Comparison of ENCODE assay signal across 15 cellular contexts in the genomic region with DNA sequence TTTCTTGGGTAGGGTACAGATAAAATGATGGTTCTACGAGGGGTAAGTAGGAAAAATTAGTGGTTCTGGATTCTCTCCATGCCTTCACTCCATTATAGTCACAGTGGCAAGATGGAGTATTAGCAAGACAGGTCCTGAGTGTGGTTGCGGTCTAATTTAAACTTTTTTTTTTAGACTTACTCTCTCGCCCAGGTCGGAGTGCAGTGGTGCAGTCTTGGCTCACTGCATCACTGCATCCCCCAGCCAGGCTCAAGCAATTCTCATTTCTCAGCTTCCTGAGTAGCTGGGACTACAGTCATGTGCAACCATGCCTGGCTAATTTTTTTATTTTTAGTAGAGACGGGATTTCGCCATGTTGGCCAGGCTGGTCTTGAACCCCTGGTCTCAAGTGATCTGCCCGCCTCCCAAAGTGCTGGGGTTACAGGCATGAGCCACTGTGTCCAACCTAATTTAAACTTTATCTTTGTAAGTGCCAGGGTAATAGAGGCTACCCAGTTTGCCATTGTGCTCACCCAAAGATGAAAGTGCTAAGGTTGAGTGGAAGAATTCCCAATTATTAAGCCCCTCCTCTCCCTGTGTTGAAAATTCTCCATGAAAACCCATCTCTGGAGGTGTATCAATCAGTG. TPM values are rescaled to one million over a fixed set of nuclear protein-coding genes. Genes with fewer than 3 reads are reported as not detected.
DNase-seq lines count a peak whose midpoint lies in the region; ATAC-seq, FAIRE-seq and TF ChIP-seq lines count a peak whose summit lies in the region.
"Had no signal": no experiment of that assay in that cellular context is flagged by ENCODE, and none has a peak within 500 bp of the region (broad histone marks: within the 10 kb centered on the region; RNA-seq: fewer than 3 reads in every experiment).

No MANE protein-coding gene starts in this region.

- 78 to 98% methylated on average over 5 to 7 of the region's 7 CpGs for WGBS in transverse colon (ENCODE audit: low coverage in 1 of 2), 2 donors

- H3K27me3 ChIP-seq in transverse colon: no peaks in the 10 kb centered on the region

- peaks cover 3 to 7% of the 10 kb centered on the region in 2 donors for H3K9me3 ChIP-seq in transverse colon

- H3K27ac ChIP-seq in transverse colon: no peak overlapping the region
- H3K27ac ChIP-seq: KMS-11 had no signal

- ATAC-seq in GM19452 (IDR thresholded peaks at IDR 0.05; ENCODE audit: unreplicated experiment): peak; percentile 96
- peak; percentile 96 for ATAC-seq in HG02759 (IDR thresholded peaks at IDR 0.05; ENCODE audit: unreplicated experiment)
- ATAC-seq in HG03442 (IDR thresholded peaks at IDR 0.05; ENCODE audit: unreplicated experiment): peak; percentile 92
- ATAC-seq: activated CD4-positive, CD25-positive, alpha-beta regulatory T cell treated with anti-CD3 and anti-CD28 coated beads, Interleukin-2, amount 50 U/mL, for 24 hours; SK-N-SH treated with all-trans-retinoic acid at 6 μM for 48 hours had no signal

- TF ChIP-seq EP300 in transverse colon (IDR thresholded peaks at IDR 0.05; ENCODE audit: low read depth): no peak

- in situ Hi-C loops in transverse colon (cut with MboI; ENCODE audit: low pct_ligation_motif_present in 1 of 4, low pct_unique_long_range_greater_than_20kb in 1 of 4, low sequenced_read_pairs in 3 of 4): no loop called here

- DNase-seq in GM12891 (ENCODE audit: insufficient read length, low spot score) (no peak), inferior parietal cortex (ENCODE audit: extremely low spot score) (no peak), DMS 273 (lab: John Stamatoyannopoulos, UW; ENCODE audit: unreplicated experiment) (no peak), transverse colon (no peak), NCI-H748 treated with DMSO at 0.1 percent for 48 hours (lab: John Stamatoyannopoulos, UW) (no peak)
- DNase-seq: activated T-cell treated with anti-CD3 and anti-CD28 coated beads, Interleukin-2, amount 50 U/mL, for 24 hours; NCI-H2029 treated with DMSO at 0.1 percent for 48 hours; stimulated activated CD4-positive, alpha-beta T cell treated with anti-CD3 and anti-CD28 coated beads, Interleukin-2, amount 100 ng/mL, for 48 hours had no signal

- TF ChIP-seq CTCF in transverse colon (IDR thresholded peaks at IDR 0.05): no peak

- intact Hi-C loops in transverse colon (cut with DNase I; ENCODE audit: low total_unique reads): no loop called here

- H3K4me3 ChIP-seq in transverse colon: no peak overlapping the region

- no peaks in the 10 kb centered on the region for H3K36me3 ChIP-seq in transverse colon

- no peaks in the 10 kb centered on the region for H3K4me1 ChIP-seq in transverse colon

- peak; percentile 87 for FAIRE-seq in GM12891 (lab: Jason Lieb, UNC)
- FAIRE-seq: islet of Langerhans had no signal

- TF ChIP-seq POLR2A in GM12891 (IDR thresholded peaks at IDR 0.05; ENCODE audit: low read depth, low read length): no peak
- no peak for TF ChIP-seq POLR2A in transverse colon (IDR thresholded peaks at IDR 0.05)

TF ChIP-seq in GM12891, 5 proteins besides CTCF, POLR2A, EP300 and RAD21:
- no peak for TF ChIP-seq POU2F2 (IDR thresholded peaks at IDR 0.05; ENCODE audit: low read depth, low read length)
- no peak for TF ChIP-seq PAX5 (IDR thresholded peaks at IDR 0.05; ENCODE audit: insufficient read depth, low read length, severe bottlenecking)
- TF ChIP-seq TAF1 (IDR thresholded peaks at IDR 0.05; ENCODE audit: low read depth, low read length): no peak
- no peak for TF ChIP-seq SPI1 (IDR thresholded peaks at IDR 0.05; ENCODE audit: low read depth, low read length)

RNA-seq across cellular contexts. Expression of a gene that starts 30.4 kb away (rescaled TPM):
- 15.0 TPM for polyA plus RNA-seq in GM12891 (2012; ENCODE audit: low read depth, missing spikeins)
- total RNA-seq in transverse colon: 10 to 100 TPM in 3 of 4 donors, 1 to 10 TPM in 1; 2.2 to 37.0 (median 20.5) TPM
